Comparison of ENCODE assay signal across 1 cellular context in the genomic region with DNA sequence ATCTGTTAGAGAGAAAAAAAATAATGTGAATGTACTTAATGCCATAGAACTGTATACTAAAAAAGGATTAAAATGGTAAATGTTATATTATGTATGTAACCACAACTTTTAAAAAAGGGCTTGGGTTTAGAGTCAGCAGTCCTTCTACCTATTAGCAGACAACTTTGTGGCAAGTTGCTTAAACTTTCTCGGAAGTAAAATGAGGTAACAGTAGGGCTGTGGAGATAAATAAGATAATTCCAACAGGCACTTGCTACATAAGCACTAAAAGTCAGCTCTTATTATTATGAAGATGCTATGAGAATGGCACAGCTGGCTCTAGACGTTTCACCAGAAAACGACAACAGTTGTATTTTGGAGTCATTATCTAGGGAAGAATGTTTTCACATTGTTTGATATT.
TF ChIP-seq lines count a peak whose summit lies in the region.

No MANE protein-coding gene starts in this region.

TF ChIP-seq in K562, 482 proteins besides CTCF, POLR2A, EP300 and RAD21 (continued from another document):
- TF ChIP-seq RBBP5 (IDR thresholded peaks at IDR 0.05; ENCODE audit: borderline replicate concordance, insufficient read depth, low read length, poor library complexity, severe bottlenecking) (no peak), SAFB2 (IDR thresholded peaks at IDR 0.05; ENCODE audit: borderline replicate concordance, low read depth, low read length, severe bottlenecking) (no peak), CEBPG (CRISPR knock-in tag; IDR thresholded peaks at IDR 0.05) (no peak), CEBPG (tag; conservative IDR thresholded peaks at IDR 0.05 in 1 of 2, IDR thresholded peaks at IDR 0.05 in 1 of 2) (peak in 1 of 2 experiments; percentile 72; a peak in 2 of 4 replicates)
